Comparison of ENCODE assay signal across 8 cellular contexts in the genomic region with DNA sequence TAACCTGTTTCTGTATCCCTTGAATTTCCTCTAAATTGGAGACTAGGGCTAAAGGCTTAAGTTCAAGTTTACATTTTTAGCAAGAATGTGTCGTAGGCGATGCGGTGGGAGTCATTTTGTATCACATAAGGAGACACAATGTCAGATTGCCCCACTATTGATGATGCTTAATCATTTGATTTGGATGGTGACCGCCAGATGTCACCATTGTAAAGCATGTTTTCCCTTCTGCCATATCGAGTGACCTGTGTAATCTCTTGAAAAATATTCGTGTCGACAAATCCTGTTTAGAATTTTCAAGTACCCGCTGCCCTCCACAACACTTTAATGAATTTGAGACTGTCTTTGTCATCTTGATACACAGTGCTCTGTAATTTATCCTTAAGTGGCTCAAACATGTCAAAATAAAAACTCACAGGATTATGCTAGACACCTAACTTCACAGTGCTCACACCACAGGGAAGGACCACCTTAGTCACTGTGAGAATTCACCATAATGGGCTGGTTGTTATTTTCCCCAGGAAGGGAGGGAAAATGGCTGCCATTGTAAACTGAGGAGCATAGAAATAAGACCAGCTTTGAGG. TPM values are rescaled to one million over a fixed set of nuclear protein-coding genes. Genes with fewer than 3 reads are reported as not detected.
DNase-seq lines count a peak whose midpoint lies in the region; ATAC-seq and TF ChIP-seq lines count a peak whose summit lies in the region.

No MANE protein-coding gene starts in this region.

- WGBS in sigmoid colon, 2 donors: 33 to 37% methylated on average over 8 of the region's 8 CpGs

- H3K4me1 ChIP-seq in upper lobe of right lung (no peaks in the 10 kb centered on the region), sigmoid colon (no peaks in the 10 kb centered on the region)

- H3K9me3 ChIP-seq in upper lobe of right lung (no peaks in the 10 kb centered on the region), sigmoid colon (no peaks in the 10 kb centered on the region)

- H3K27ac ChIP-seq in upper lobe of right lung (no peak overlapping the region), sigmoid colon (no peak overlapping the region)

- H3K27me3 ChIP-seq in upper lobe of right lung (peaks cover under 1% of the 10 kb centered on the region), sigmoid colon (no peaks in the 10 kb centered on the region)

- no peaks in the 10 kb centered on the region for H3K36me3 ChIP-seq in upper lobe of right lung
- no peaks in the 10 kb centered on the region for H3K36me3 ChIP-seq in sigmoid colon

- no peak for TF ChIP-seq EP300 in sigmoid colon (IDR thresholded peaks at IDR 0.05)

- intact Hi-C loops in upper lobe of right lung (cut with DNase I) (no loop called here), sigmoid colon (cut with DNase I) (no loop called here)

- ATAC-seq in upper lobe of right lung (peak; percentile 57), HG02571 (IDR thresholded peaks at IDR 0.05; ENCODE audit: unreplicated experiment) (no peak)

- peak; percentile 25 for TF ChIP-seq CTCF in upper lobe of right lung (IDR thresholded peaks at IDR 0.05)
- peak in 2 of 4 experiments; percentile 20 to 22 for TF ChIP-seq CTCF in sigmoid colon (IDR thresholded peaks at IDR 0.05)

- TF ChIP-seq POLR2A in sigmoid colon (IDR thresholded peaks at IDR 0.05): no peak

- H3K4me3 ChIP-seq in upper lobe of right lung (no peak overlapping the region), sigmoid colon (no peak overlapping the region)

- peak; percentile 8 for DNase-seq in NCI-H1436 (lab: John Stamatoyannopoulos, UW)
- no peak for DNase-seq in NCI-H1436 treated with DMSO at 0.1 percent for 48 hours (lab: John Stamatoyannopoulos, UW)
- peak; percentile 50 for DNase-seq in LoVo (ENCODE audit: low spot score)
- peak; percentile 67 for DNase-seq in SK-N-DZ (ENCODE audit: low spot score)
- peak; percentile 51 for DNase-seq in globus pallidus (ENCODE audit: low spot score)
- no peak for DNase-seq in upper lobe of right lung
- no peak for DNase-seq in sigmoid colon

RNA-seq across cellular contexts. Expression of a gene that starts 34.5 kb away (rescaled TPM):
- not detected in 2 replicates for polyA plus RNA-seq in SK-N-DZ (2014; cell fraction: cytosol; rRNA removed)
- not detected in 2 replicates for polyA plus RNA-seq in SK-N-DZ (2014; cell fraction: nucleus; rRNA removed)
- total RNA-seq in upper lobe of right lung: 17.0 TPM
- total RNA-seq in sigmoid colon: under 1 TPM in 1 of 4 donors, not detected in 3; 0.36 TPM
- polyA plus RNA-seq in sigmoid colon: under 1 TPM in 1 of 3 donors, not detected in 2; 0.07 TPM

Comparison
In these comparisons a context has a peak if more than half of its experiments do, and no peak if none do; other contexts are left out.
1. DNase-seq: peak in NCI-H1436 (single experiment), LoVo (single experiment), SK-N-DZ (single experiment) and globus pallidus (single experiment); none in NCI-H1436 treated with DMSO at 0.1 percent for 48 hours (single experiment), upper lobe of right lung (single experiment) and sigmoid colon (single experiment).
2. RNA of a gene that starts 34.5 kb away (total RNA-seq): 17.0 TPM in upper lobe of right lung (single experiment); 0.36 TPM in sigmoid colon; every median in the first group is over 10 times any median in the second.